Comparison of ENCODE assay signal across 6 cellular contexts in genomic region chr16:22172642-22173041, GRCh38. TPM values are rescaled to one million over a fixed set of nuclear protein-coding genes. Genes with fewer than 3 reads are reported as not detected.
"Had no signal": no experiment of that assay in that cellular context is flagged by ENCODE, and none has a peak within 500 bp of the region (broad histone marks: within the 10 kb centered on the region; RNA-seq: fewer than 3 reads in every experiment).

No MANE protein-coding gene starts in this region.

RNA-seq across cellular contexts. Expression of gene SDR42E2, which starts 10.3 kb away (rescaled TPM):
- total RNA-seq: GM23248, GM23338, H1, H4, H7, HFFc6 had no signal
- polyA plus RNA-seq: GM23248 had no signal
